8 cellular contexts compared by ENCODE assay signal in genomic region chr12:42097971-42098370, GRCh38. TPM values are rescaled to one million over a fixed set of nuclear protein-coding genes. Genes with fewer than 3 reads are reported as not detected.
A peak's percentile ranks its signal among the peaks of the same experiment; 100 is the strongest.
DNase-seq lines count a peak whose midpoint lies in the region; ATAC-seq and TF ChIP-seq lines count a peak whose summit lies in the region.

No MANE protein-coding gene starts in this region.

- H3K9me3 ChIP-seq in OCI-LY1 (ENCODE audit: low read length): no peaks in the 10 kb centered on the region

- H3K9me2 ChIP-seq in OCI-LY1 (ENCODE audit: low read depth, low read length): no peaks in the 10 kb centered on the region

- H3K27ac Mint-ChIP-seq in nephron progenitor cell: no peak overlapping the region
- H3K27ac Mint-ChIP-seq in osteocyte (ENCODE audit: unreplicated experiment): no peak overlapping the region

- no peak overlapping the region for H3K4me3 Mint-ChIP-seq in nephron progenitor cell
- no peak overlapping the region for H3K4me3 Mint-ChIP-seq in osteocyte (ENCODE audit: unreplicated experiment)

- H3K27ac ChIP-seq in OCI-LY1 (ENCODE audit: low read depth, low read length, poor library complexity, severe bottlenecking): no peak overlapping the region

- no peaks in the 10 kb centered on the region for H3K27me3 Mint-ChIP-seq in nephron progenitor cell (ENCODE audit: low read depth, poor library complexity)
- H3K27me3 Mint-ChIP-seq in osteocyte (ENCODE audit: unreplicated experiment): no peaks in the 10 kb centered on the region

- H3K9me3 Mint-ChIP-seq in nephron progenitor cell (no peaks in the 10 kb centered on the region), osteocyte (ENCODE audit: unreplicated experiment) (no peaks in the 10 kb centered on the region)

- H3K4me1 Mint-ChIP-seq in nephron progenitor cell (no peaks in the 10 kb centered on the region), osteocyte (ENCODE audit: unreplicated experiment) (peaks cover 3% of the 10 kb centered on the region)

- peak overlapping the region; percentile 65 for H3K4me2 ChIP-seq in OCI-LY1 (ENCODE audit: low read length)

- H3K4me1 ChIP-seq in OCI-LY1 (ENCODE audit: insufficient read depth, low read length, severe bottlenecking): peaks cover 8% of the 10 kb centered on the region

- H3K79me2 ChIP-seq in OCI-LY1 (ENCODE audit: insufficient read depth, low read length): no peaks in the 10 kb centered on the region

- H3K36me3 ChIP-seq in OCI-LY1 (ENCODE audit: insufficient read depth, low read length): peaks cover 31% of the 10 kb centered on the region

- H3F3A ChIP-seq in OCI-LY1 (ENCODE audit: insufficient read depth, low read length): no peaks in the 10 kb centered on the region

- TF ChIP-seq CTCF in OCI-LY1 (IDR thresholded peaks at IDR 0.05; ENCODE audit: low read length) (no peak), nephron progenitor cell (IDR thresholded peaks at IDR 0.05) (no peak), osteocyte (IDR thresholded peaks at IDR 0.05) (no peak)

- no peaks in the 10 kb centered on the region for H3K27me3 ChIP-seq in OCI-LY1 (ENCODE audit: insufficient read depth, low read length)

- ATAC-seq in GM18868 (IDR thresholded peaks at IDR 0.05; ENCODE audit: unreplicated experiment) (peak; percentile 92), HG02623 (IDR thresholded peaks at IDR 0.05; ENCODE audit: unreplicated experiment) (peak; percentile 93), left lobe of liver (peak; percentile 26)

- peak overlapping the region; percentile 35 for H3K4me3 ChIP-seq in OCI-LY1 (ENCODE audit: low read depth, low read length, poor library complexity, severe bottlenecking)

- no peaks in the 10 kb centered on the region for H4K20me1 ChIP-seq in OCI-LY1 (ENCODE audit: insufficient read depth, low read length)

- DNase-seq in left lobe of liver (ENCODE audit: low spot score): no peak
- DNase-seq in nephron progenitor cell: no peak
- no peak for DNase-seq in SKM-1 treated with dmso at 0.1 percent for 144 hours (lab: John Stamatoyannopoulos, UW; ENCODE audit: unreplicated experiment)
- no peak for DNase-seq in osteocyte (ENCODE audit: extremely low spot score, unreplicated experiment)
- no peak for DNase-seq in amniotic stem cell (lab: John Stamatoyannopoulos, UW)

- peaks cover 31% of the 10 kb centered on the region for H3K36me3 Mint-ChIP-seq in nephron progenitor cell (ENCODE audit: low read depth)
- peaks cover 12% of the 10 kb centered on the region for H3K36me3 Mint-ChIP-seq in osteocyte (ENCODE audit: unreplicated experiment)

- no peak overlapping the region for H2AFZ ChIP-seq in OCI-LY1 (ENCODE audit: low read length)

- H3K9ac ChIP-seq in OCI-LY1 (ENCODE audit: low read length): peak overlapping the region; percentile 16; the same call in 1 of the 2 replicates

RNA-seq across cellular contexts. Expression of gene GXYLT1, which starts 46.7 kb away (rescaled TPM):
- total RNA-seq in left lobe of liver (9.2 TPM), osteocyte (8.5 and 9.9 TPM in 2 replicates)

Comparison
In these comparisons a context has a peak if more than half of its experiments do, and no peak if none do; other contexts are left out.
1. ATAC-seq: peak in every context shown above with its lines; median percentile 93 in HG02623; 92 in GM18868; 26 in left lobe of liver.